8 cellular contexts compared by ENCODE assay signal in the genomic region with DNA sequence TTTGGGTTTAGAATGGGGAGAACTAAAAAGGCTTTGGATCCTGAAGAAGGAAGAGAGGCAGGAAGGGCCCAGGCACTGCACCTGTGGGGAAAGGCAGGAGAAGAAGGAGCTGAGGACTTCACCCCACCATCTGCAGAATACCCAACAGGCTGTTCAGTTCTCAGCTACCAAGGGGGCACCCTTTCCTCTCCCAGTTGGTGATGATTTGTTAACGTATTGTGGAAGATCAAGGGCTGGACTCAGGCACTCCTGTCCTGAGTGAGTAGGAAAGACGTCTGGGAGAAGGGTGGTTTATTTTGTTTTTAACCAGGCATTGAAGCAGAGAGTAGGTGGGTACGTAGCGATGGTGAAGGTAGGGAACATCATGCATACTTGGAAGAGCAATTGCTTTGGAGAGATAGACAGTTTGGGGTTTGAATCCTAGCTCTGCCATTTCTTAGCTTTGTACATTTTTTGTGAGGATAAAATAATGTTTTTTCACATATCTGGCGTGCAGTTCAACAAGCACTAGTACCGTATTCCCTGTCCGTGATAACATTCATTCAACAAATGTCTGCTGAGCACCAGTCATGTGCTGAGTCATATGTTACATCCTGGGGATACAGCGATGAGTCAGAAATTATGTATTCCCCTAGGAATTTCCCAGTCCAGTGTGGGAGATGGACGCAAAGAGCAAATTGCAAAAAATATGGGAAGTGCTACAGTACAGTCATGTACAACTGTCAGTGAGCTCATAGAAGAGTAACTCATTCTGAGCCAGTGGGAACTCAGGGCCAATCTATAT. TPM values are rescaled to one million over a fixed set of nuclear protein-coding genes. Genes with fewer than 3 reads are reported as not detected.
A peak's percentile ranks its signal among the peaks of the same experiment; 100 is the strongest.
DNase-seq lines count a peak whose midpoint lies in the region; ATAC-seq, FAIRE-seq and TF ChIP-seq lines count a peak whose summit lies in the region.

No MANE protein-coding gene starts in this region.

- DNase-seq in HTR-8/SVneo (ENCODE audit: insufficient read length, low spot score) (peak; percentile 89), body of pancreas (peak in 1 of 4 donors; percentile 43), islet precursor cell (peak; percentile 85), thoracic aorta (ENCODE audit: low spot score) (no peak), NCI-H748 treated with DMSO at 0.1 percent for 48 hours (lab: John Stamatoyannopoulos, UW) (no peak), GM13976 (ENCODE audit: low spot score) (no peak)

- H3K4me3 ChIP-seq in body of pancreas (no peak overlapping the region), thoracic aorta (peak overlapping the region; percentile 88)

- in situ Hi-C loops in GM13976 (cut with MboI; ENCODE audit: low sequenced_read_pairs, unreplicated experiment), result no loop called here

- ATAC-seq in body of pancreas (peak; percentile 28), thoracic aorta (ENCODE audit: insufficient number of reproducible peaks, low FRiP score, low read depth) (peak; percentile 77), HG03280 (IDR thresholded peaks at IDR 0.05; ENCODE audit: unreplicated experiment) (no peak), HG03139 (IDR thresholded peaks at IDR 0.05; ENCODE audit: unreplicated experiment) (no peak)

- WGBS in body of pancreas, 2 donors, result 60 to 61% methylated on average over 9 of the region's 9 CpGs

- H3K27me3 ChIP-seq in body of pancreas (no peaks in the 10 kb centered on the region), thoracic aorta (replicated peaks; ENCODE audit: insufficient read depth) (no peaks in the 10 kb centered on the region)

- no peak for TF ChIP-seq CTCF in body of pancreas (IDR thresholded peaks at IDR 0.05)
- TF ChIP-seq CTCF in thoracic aorta (IDR thresholded peaks at IDR 0.05), result no peak
- TF ChIP-seq CTCF in GM13976 (IDR thresholded peaks at IDR 0.05; ENCODE audit: borderline replicate concordance, control extremely low read depth, extremely low read depth, insufficient read depth, missing control alignments), result no peak

- no peak for TF ChIP-seq POLR2A in body of pancreas (IDR thresholded peaks at IDR 0.05)

- H3K27ac ChIP-seq in body of pancreas, result peak overlapping the region in 2 of 4 donors; percentile 29 to 49
- peak overlapping the region; percentile 58 to 87 for H3K27ac ChIP-seq in thoracic aorta

- H3K4me1 ChIP-seq in body of pancreas (peaks cover 25% of the 10 kb centered on the region), thoracic aorta (ENCODE audit: control insufficient read depth in 1 of 2, low read depth in 2 of 2) (peaks cover 17 to 36% of the 10 kb centered on the region in 2 donors)

- H3K36me3 ChIP-seq in body of pancreas (replicated peaks in 1 of 2; ENCODE audit: insufficient read depth in 1 of 2, low read depth in 2 of 2) (no peaks in the 10 kb centered on the region), thoracic aorta (no peaks in the 10 kb centered on the region)

- intact Hi-C loops in body of pancreas (cut with DNase I), result no loop called here

- H3K9me3 ChIP-seq in body of pancreas (no peaks in the 10 kb centered on the region), thoracic aorta (no peaks in the 10 kb centered on the region)

- no peak for FAIRE-seq in HTR-8/SVneo (lab: Jason Lieb, UNC)

RNA-seq across cellular contexts. Expression of a gene that starts 2.1 kb away (rescaled TPM):
- total RNA-seq in body of pancreas, result 10 to 100 TPM in 1 of 2 donors, 1 to 10 TPM in 1; 8.8 to 21.8 TPM
- 10 to 100 TPM; 15.9 to 18.3 TPM for total RNA-seq in thoracic aorta

RNA-seq across cellular contexts. Expression of a gene that starts 43.9 kb away (rescaled TPM):
- total RNA-seq in body of pancreas, result not detected
- total RNA-seq in thoracic aorta, result not detected

Comparison
In these comparisons a context has a peak if more than half of its experiments do, and no peak if none do; other contexts are left out.
1. DNase-seq: peak in HTR-8/SVneo (single experiment) and islet precursor cell (single experiment); none in thoracic aorta (single experiment), NCI-H748 treated with DMSO at 0.1 percent for 48 hours (single experiment) and GM13976 (single experiment).
2. ATAC-seq: peak in body of pancreas (single experiment) and thoracic aorta (single experiment); none in HG03280 (single experiment) and HG03139 (single experiment).